8 cellular contexts compared by ENCODE assay signal in genomic region chr10:110600487-110601101, GRCh38. TPM values are rescaled to one million over a fixed set of nuclear protein-coding genes. Genes with fewer than 3 reads are reported as not detected.
DNase-seq lines count a peak whose midpoint lies in the region; ATAC-seq, FAIRE-seq and TF ChIP-seq lines count a peak whose summit lies in the region.

No MANE protein-coding gene starts in this region.

- intact Hi-C loops in esophagus squamous epithelium (cut with DNase I) (no loop called here), left ventricle myocardium superior (cut with micrococcal nuclease) (loop anchor here (10.0 kb wide), 1 partner anchor 284 kb away; no protein-coding TSS in a partner anchor)

- TF ChIP-seq POLR2A in esophagus squamous epithelium (IDR thresholded peaks at IDR 0.05), result no peak

- H3K27me3 ChIP-seq in BE2C (no peaks in the 10 kb centered on the region), esophagus squamous epithelium (no peaks in the 10 kb centered on the region), parathyroid adenoma (ENCODE audit: control insufficient read depth, insufficient read depth, low read length) (no peaks in the 10 kb centered on the region)

- H3K79me2 ChIP-seq in parathyroid adenoma, result no peaks in the 10 kb centered on the region

- H3K4me2 ChIP-seq in parathyroid adenoma (ENCODE audit: low read length), result no peak overlapping the region

- no peak overlapping the region for H2AFZ ChIP-seq in parathyroid adenoma

- H3K27ac ChIP-seq in esophagus squamous epithelium (no peak overlapping the region), parathyroid adenoma (no peak overlapping the region)

- WGBS in esophagus squamous epithelium, 2 donors, result 70 to 76% methylated on average over 2 of the region's 2 CpGs

- H3K9me3 ChIP-seq in BE2C (no peaks in the 10 kb centered on the region), esophagus squamous epithelium (no peaks in the 10 kb centered on the region), parathyroid adenoma (ENCODE audit: control insufficient read depth, low read length) (no peaks in the 10 kb centered on the region)

- DNase-seq in BE2C, result peak; percentile 54
- peak; percentile 7 for DNase-seq in HTR-8/SVneo (ENCODE audit: insufficient read length, low spot score)
- DNase-seq in SK-N-DZ (ENCODE audit: low spot score), result peak; percentile 72
- DNase-seq in esophagus squamous epithelium (lab: John Stamatoyannopoulos, UW), result no peak
- DNase-seq in left ventricle myocardium superior, result no peak

- H3K4me3 ChIP-seq in BE2C (ENCODE audit: low read depth, low read length), result no peak overlapping the region
- no peak overlapping the region for H3K4me3 ChIP-seq in esophagus squamous epithelium
- H3K4me3 ChIP-seq in parathyroid adenoma (ENCODE audit: low read depth, low read length), result no peak overlapping the region

- H3K9ac ChIP-seq in parathyroid adenoma, result no peak overlapping the region

- ATAC-seq in HG03442 (IDR thresholded peaks at IDR 0.05; ENCODE audit: unreplicated experiment), result no peak
- no peak for ATAC-seq in left ventricle myocardium superior

- H3K4me1 ChIP-seq in BE2C, result no peaks in the 10 kb centered on the region
- H3K4me1 ChIP-seq in esophagus squamous epithelium, result no peaks in the 10 kb centered on the region
- H3K4me1 ChIP-seq in parathyroid adenoma, result no peaks in the 10 kb centered on the region

- H3K36me3 ChIP-seq in BE2C (peaks cover 48% of the 10 kb centered on the region), esophagus squamous epithelium (peaks cover 0 to 99% (median 6%) of the 10 kb centered on the region in 3 donors), parathyroid adenoma (ENCODE audit: control insufficient read depth, insufficient read depth, low read length) (no peaks in the 10 kb centered on the region)

- FAIRE-seq in HTR-8/SVneo (lab: Jason Lieb, UNC), result no peak

- TF ChIP-seq CTCF in BE2C (IDR thresholded peaks at IDR 0.05; ENCODE audit: low read depth, low read length) (peak; percentile 74), GM12872 (IDR thresholded peaks at IDR 0.05; ENCODE audit: insufficient read depth, low read depth, low read length) (peak; percentile 64), esophagus squamous epithelium (IDR thresholded peaks at IDR 0.05) (peak in 4 of 6 experiments; percentile 25 to 45 (median 30)), parathyroid adenoma (IDR thresholded peaks at IDR 0.05) (peak; percentile 20)

RNA-seq across cellular contexts. Expression of gene SMC3, which starts 33.1 kb away (rescaled TPM):
- 42.9 TPM for polyA plus RNA-seq in BE2C (2012; ENCODE audit: insufficient read depth, insufficient read length, low read depth)
- 89.6 and 93.7 TPM in 2 replicates for polyA plus RNA-seq in SK-N-DZ (2014; cell fraction: cytosol; rRNA removed)
- polyA plus RNA-seq in SK-N-DZ (2014; cell fraction: nucleus; rRNA removed), result 61.8 and 76.4 TPM in 2 replicates
- 10 to 100 TPM; 16.2 to 32.4 (median 28.1) TPM for total RNA-seq in esophagus squamous epithelium
- 24.3 TPM for total RNA-seq in left ventricle myocardium superior

RNA-seq across cellular contexts. Expression of gene RBM20, which starts 43.5 kb away (rescaled TPM):
- polyA plus RNA-seq in BE2C (2012; ENCODE audit: insufficient read depth, insufficient read length, low read depth), result 31.0 TPM
- polyA plus RNA-seq in SK-N-DZ (2014; cell fraction: cytosol; rRNA removed), result 7.6 and 8.1 TPM in 2 replicates
- polyA plus RNA-seq in SK-N-DZ (2014; cell fraction: nucleus; rRNA removed), result 14.4 and 20.7 TPM in 2 replicates
- 10 to 100 TPM in 1 of 4 donors, 1 to 10 TPM in 3; 2.1 to 10.3 (median 3.7) TPM for total RNA-seq in esophagus squamous epithelium
- 114 TPM for total RNA-seq in left ventricle myocardium superior

Comparison
In these comparisons a context has a peak if more than half of its experiments do, and no peak if none do; other contexts are left out.
1. DNase-seq: peak in BE2C (single experiment), HTR-8/SVneo (single experiment) and SK-N-DZ (single experiment); none in esophagus squamous epithelium (single experiment) and left ventricle myocardium superior (single experiment).
2. CTCF ChIP-seq: peak in every context shown above with its lines; median percentile 74 in BE2C; 64 in GM12872; 30 in esophagus squamous epithelium; 20 in parathyroid adenoma.
3. RNA of gene RBM20, which starts 43.5 kb away (total RNA-seq): 114 TPM in left ventricle myocardium superior (single experiment); 2.1 to 10.3 TPM in esophagus squamous epithelium; every median in the first group is over 10 times any median in the second.